Comparison of ENCODE assay signal across 16 cellular contexts in genomic region chr1:77511440-77511840, GRCh38.
DNase-seq lines count a peak whose midpoint lies in the region; ATAC-seq, FAIRE-seq and TF ChIP-seq lines count a peak whose summit lies in the region.
"Had no signal": no experiment of that assay in that cellular context is flagged by ENCODE, and none has a peak within 500 bp of the region (broad histone marks: within the 10 kb centered on the region; RNA-seq: fewer than 3 reads in every experiment).

No MANE protein-coding gene starts in this region.

- H3K27ac ChIP-seq in ACC112 (ENCODE audit: low read depth, low read length) (peak overlapping the region; percentile 91), brain microvascular endothelial cell (peak overlapping the region; percentile 79)
- H3K27ac ChIP-seq: heart left ventricle, lower lobe of right lung, suprapubic skin had no signal

- no peaks in the 10 kb centered on the region for H3K79me2 ChIP-seq in ACC112 (ENCODE audit: control insufficient read depth, insufficient read depth, low read length, unreplicated experiment)

- H3K36me3 ChIP-seq in ACC112 (ENCODE audit: insufficient read depth, low read length) (no peaks in the 10 kb centered on the region), brain microvascular endothelial cell (replicated peaks) (no peaks in the 10 kb centered on the region)
- H3K36me3 ChIP-seq: heart left ventricle, lower lobe of right lung, suprapubic skin had no signal

- TF ChIP-seq CTCF in brain microvascular endothelial cell (IDR thresholded peaks at IDR 0.05; ENCODE audit: low read depth, low read length, missing control alignments): no peak

- in situ Hi-C loops in brain microvascular endothelial cell (cut with HindIII; ENCODE audit: low pct_ligation_motif_present, low sequenced_read_pairs): no loop called here

- no peaks in the 10 kb centered on the region for H3K27me3 ChIP-seq in ACC112 (ENCODE audit: insufficient read depth, low read length)
- H3K27me3 ChIP-seq in brain microvascular endothelial cell (replicated peaks): no peaks in the 10 kb centered on the region
- H3K27me3 ChIP-seq: heart left ventricle, suprapubic skin had no signal

- no peak for ATAC-seq in T-helper 17 cell
- ATAC-seq: lower lobe of right lung had no signal

- H3K4me3 ChIP-seq in ACC112 (ENCODE audit: low read depth, low read length) (peak overlapping the region; percentile 59), brain microvascular endothelial cell (ENCODE audit: low read depth, low read length) (no peak overlapping the region)
- H3K4me3 ChIP-seq: heart left ventricle, lower lobe of right lung, suprapubic skin had no signal

- no peak for FAIRE-seq in GM12892 (lab: Jason Lieb, UNC)

- H2AFZ ChIP-seq in ACC112 (ENCODE audit: low read length, unreplicated experiment): peak overlapping the region; percentile 93

- H3K4me3 Mint-ChIP-seq in T-helper 17 cell: no peak overlapping the region
- H3K4me3 Mint-ChIP-seq: activated T-helper 1 cell treated with anti-CD3 and anti-CD28 coated beads, Interleukin-12 subunit alpha, Interleukin-12 subunit beta, Interleukin-2, Interleukin-4 antibody, amounts not matched to agents 30 ng/mL and 10 ng/mL and 1 ng/mL, durations not matched to agents 14 hours and 24 hours and 36 hours; central memory CD8-positive, alpha-beta T cell had no signal

- no peaks in the 10 kb centered on the region for H3K27me3 Mint-ChIP-seq in T-helper 17 cell
- H3K27me3 Mint-ChIP-seq: central memory CD8-positive, alpha-beta T cell had no signal

- no peaks in the 10 kb centered on the region for H3K36me3 Mint-ChIP-seq in T-helper 17 cell (ENCODE audit: low read depth)

- no peak overlapping the region for H3K27ac Mint-ChIP-seq in T-helper 17 cell
- H3K27ac Mint-ChIP-seq: activated T-helper 1 cell treated with anti-CD3 and anti-CD28 coated beads, Interleukin-12 subunit alpha, Interleukin-12 subunit beta, Interleukin-2, Interleukin-4 antibody, amounts not matched to agents 30 ng/mL and 10 ng/mL and 1 ng/mL, durations not matched to agents 14 hours and 24 hours and 36 hours had no signal

- DNase-seq in HT1080 (ENCODE audit: low read depth): peak; percentile 74
- peak; percentile 69 for DNase-seq in brain microvascular endothelial cell
- peak; percentile 63 for DNase-seq in hepatic stellate cell (ENCODE audit: low spot score)
- no peak for DNase-seq in NCI-H69 (lab: John Stamatoyannopoulos, UW)
- no peak for DNase-seq in GM12892 (ENCODE audit: insufficient read length)
- no peak for DNase-seq in DMS 273 treated with DMSO at 0.1 percent for 48 hours (lab: John Stamatoyannopoulos, UW)
- no peak for DNase-seq in T-helper 17 cell
- DNase-seq: heart left ventricle, lower lobe of right lung, MV-4-11, NCI-H526 treated with DMSO at 0.1 percent for 48 hours, posterior cingulate gyrus had no signal

- peaks cover 41% of the 10 kb centered on the region for H3K4me1 ChIP-seq in ACC112 (ENCODE audit: control insufficient read depth, insufficient read depth, low read length, unreplicated experiment)

- H3K9me3 ChIP-seq in T-helper 17 cell (ENCODE audit: control insufficient read depth, low read length, poor library complexity, severe bottlenecking): no peaks in the 10 kb centered on the region
- H3K9me3 ChIP-seq: heart left ventricle, lower lobe of right lung, suprapubic skin had no signal

- H3K4me1 Mint-ChIP-seq in T-helper 17 cell: no peaks in the 10 kb centered on the region
- H3K4me1 Mint-ChIP-seq: central memory CD8-positive, alpha-beta T cell had no signal

- no peak for TF ChIP-seq POLR2A in GM12892 (IDR thresholded peaks at IDR 0.05; ENCODE audit: low read depth, low read length)

Comparison
In these comparisons a context has a peak if more than half of its experiments do, and no peak if none do; other contexts are left out.
1. DNase-seq: peak in HT1080 (single experiment), brain microvascular endothelial cell (single experiment) and hepatic stellate cell (single experiment); none in NCI-H69 (single experiment), GM12892 (single experiment), DMS 273 treated with DMSO at 0.1 percent for 48 hours (single experiment) and T-helper 17 cell (0 of 3).